8 cellular contexts compared by ENCODE assay signal in the genomic region with DNA sequence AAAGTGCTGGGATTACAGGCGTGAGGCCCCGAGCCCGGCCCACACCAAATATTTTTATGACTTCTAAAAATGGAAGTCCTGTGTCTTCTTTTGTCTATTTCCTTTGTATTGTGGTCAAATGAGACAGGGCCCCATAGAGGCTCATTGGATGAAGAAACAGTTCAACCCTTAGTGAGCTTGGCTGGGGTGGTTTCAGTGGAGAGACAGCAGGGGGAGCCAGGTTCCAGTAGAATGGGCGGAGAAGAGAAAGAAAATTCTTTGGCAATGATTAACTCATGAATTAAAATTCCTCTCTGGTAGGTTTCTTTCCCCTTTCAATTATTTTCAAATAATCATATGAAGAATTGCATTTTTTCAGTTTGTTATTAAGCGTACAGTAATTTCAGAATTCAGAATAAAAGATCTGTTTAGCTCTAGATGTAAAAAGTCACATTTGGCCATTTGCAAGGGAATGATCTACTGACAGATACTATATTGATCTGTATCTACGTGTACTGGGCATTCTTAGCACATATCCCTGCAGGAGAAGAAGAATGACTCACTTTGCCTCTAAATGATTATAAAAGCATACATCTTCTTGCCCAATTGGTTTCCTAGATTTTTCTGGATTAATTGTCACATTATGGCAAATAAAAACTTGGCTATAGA. TPM values are rescaled to one million over a fixed set of nuclear protein-coding genes. Genes with fewer than 3 reads are reported as not detected.
A peak's percentile ranks its signal among the peaks of the same experiment; 100 is the strongest.
DNase-seq lines count a peak whose midpoint lies in the region; ATAC-seq and TF ChIP-seq lines count a peak whose summit lies in the region.
"Had no signal": no experiment of that assay in that cellular context is flagged by ENCODE, and none has a peak within 500 bp of the region (broad histone marks: within the 10 kb centered on the region; RNA-seq: fewer than 3 reads in every experiment).

No MANE protein-coding gene starts in this region.

- H3K36me3 Mint-ChIP-seq in neural progenitor cell = no peaks in the 10 kb centered on the region
- H3K36me3 Mint-ChIP-seq: activated naive CD4-positive, alpha-beta T cell treated with anti-CD3 and anti-CD28 coated beads, Interleukin-2, amount 50 U/mL, for 72 hours had no signal

- H3K27me3 ChIP-seq in GM06990 (replicated peaks; ENCODE audit: control insufficient read depth, insufficient read depth, low read length) = no peaks in the 10 kb centered on the region
- no peaks in the 10 kb centered on the region for H3K27me3 ChIP-seq in neural progenitor cell

- no peaks in the 10 kb centered on the region for H3K9me3 Mint-ChIP-seq in neural progenitor cell

- H3K4me1 Mint-ChIP-seq in neural progenitor cell = peaks cover 7% of the 10 kb centered on the region

- H3K27ac Mint-ChIP-seq in neural progenitor cell = no peak overlapping the region
- H3K27ac Mint-ChIP-seq: activated naive CD4-positive, alpha-beta T cell treated with anti-CD3 and anti-CD28 coated beads, Interleukin-2, amount 50 U/mL, for 72 hours had no signal

- no peaks in the 10 kb centered on the region for H4K20me1 ChIP-seq in neural progenitor cell (ENCODE audit: low read depth)

- no peak overlapping the region for H2AFZ ChIP-seq in neural progenitor cell (replicated peaks)

- no peak overlapping the region for H3K4me3 Mint-ChIP-seq in neural progenitor cell

- no peaks in the 10 kb centered on the region for H3K36me3 ChIP-seq in GM06990 (ENCODE audit: control insufficient read depth, insufficient read depth, low read length)
- H3K36me3 ChIP-seq in neural progenitor cell = no peaks in the 10 kb centered on the region

- peak; percentile 51 for TF ChIP-seq CTCF in GM06990 (IDR thresholded peaks at IDR 0.05; ENCODE audit: insufficient read depth, low read length, poor library complexity, severe bottlenecking)
- TF ChIP-seq CTCF in LNCAP (IDR thresholded peaks at IDR 0.05) = peak; percentile 86
- TF ChIP-seq CTCF in astrocyte of the spinal cord (IDR thresholded peaks at IDR 0.05; ENCODE audit: low read depth, low read length) = peak; percentile 30
- TF ChIP-seq CTCF in neural progenitor cell (IDR thresholded peaks at IDR 0.05) = peak; percentile 68

- in situ Hi-C loops in astrocyte of the spinal cord (cut with HindIII; ENCODE audit: low sequenced_read_pairs) = no loop called here

- H3K9ac ChIP-seq in neural progenitor cell = no peak overlapping the region

- no peaks in the 10 kb centered on the region for H3K4me1 ChIP-seq in neural progenitor cell

- no peaks in the 10 kb centered on the region for H3K79me2 ChIP-seq in neural progenitor cell (ENCODE audit: low read depth)

- no peak overlapping the region for H3K4me2 ChIP-seq in neural progenitor cell

- peaks cover 7% of the 10 kb centered on the region for H3K27me3 Mint-ChIP-seq in neural progenitor cell (ENCODE audit: insufficient read depth, low read depth)

- no peak overlapping the region for H3K27ac ChIP-seq in neural progenitor cell

- H3K9me3 ChIP-seq in neural progenitor cell (ENCODE audit: low read depth) = no peaks in the 10 kb centered on the region

- no peaks in the 10 kb centered on the region for H3F3A ChIP-seq in neural progenitor cell (ENCODE audit: low read depth)

- H3K4me3 ChIP-seq in GM06990 (replicated peaks; ENCODE audit: low read depth, low read length) = no peak overlapping the region
- H3K4me3 ChIP-seq in astrocyte of the spinal cord (ENCODE audit: low read depth, low read length) = no peak overlapping the region
- no peak overlapping the region for H3K4me3 ChIP-seq in neural progenitor cell

- no peak for ATAC-seq in stimulated activated naive CD8-positive, alpha-beta T cell treated with anti-CD3 and anti-CD28 coated beads, Interleukin-15, Interleukin-2, amounts not matched to agents 100 U/mL and 50 U/mL, for 24 hours
- ATAC-seq: activated naive CD4-positive, alpha-beta T cell treated with anti-CD3 and anti-CD28 coated beads, Interleukin-2, amount 50 U/mL, for 72 hours had no signal

- DNase-seq in GM06990 (ENCODE audit: extremely low read depth, insufficient read length) (no peak), astrocyte of the spinal cord (ENCODE audit: low read depth, low spot score) (no peak), neural progenitor cell (ENCODE audit: low spot score) (peak; percentile 43), NCI-H226 (no peak), ecto neural progenitor cell (ENCODE audit: low spot score) (no peak)
- no peak for DNase-seq in stimulated activated naive CD8-positive, alpha-beta T cell treated with anti-CD3 and anti-CD28 coated beads, Interleukin-15, Interleukin-2, amounts not matched to agents 100 U/mL and 50 U/mL, for 24 hours

RNA-seq across cellular contexts. Expression of gene PNLIPRP3, which starts 43.2 kb away (rescaled TPM):
- not detected in 2 replicates for total RNA-seq in neural progenitor cell (ENCODE audit: low replicate concordance)
- total RNA-seq: activated naive CD4-positive, alpha-beta T cell treated with anti-CD3 and anti-CD28 coated beads, Interleukin-2, amount 50 U/mL, for 72 hours had no signal

Comparison
In these comparisons a context has a peak if more than half of its experiments do, and no peak if none do; other contexts are left out.
1. CTCF ChIP-seq: peak in every context shown above with its lines; median percentile 86 in LNCAP; 68 in neural progenitor cell; 51 in GM06990; 30 in astrocyte of the spinal cord.